In genomic region chr11:131739243-131739882, GRCh38 we compare ENCODE assay signal across 2 cellular contexts.
TF ChIP-seq lines count a peak whose summit lies in the region.

No MANE protein-coding gene starts in this region.

TF ChIP-seq in GM23338, 12 proteins besides CTCF, POLR2A, EP300 and RAD21 (continued from another document):
- TF ChIP-seq REST (IDR thresholded peaks at IDR 0.05; ENCODE audit: unreplicated experiment) = no peak
- no peak for TF ChIP-seq ZNF331 (CRISPR knock-in tag; IDR thresholded peaks at IDR 0.05; ENCODE audit: low read depth)
- no peak for TF ChIP-seq EZH2 (IDR thresholded peaks at IDR 0.05; ENCODE audit: low read depth, unreplicated experiment)

TF ChIP-seq in WTC11, 78 proteins besides CTCF, POLR2A, EP300 and RAD21 (continued from another document):
- TF ChIP-seq FOXP4 (CRISPR knock-in tag; IDR thresholded peaks at IDR 0.05) = no peak
- TF ChIP-seq ZNF425 (CRISPR knock-in tag; conservative IDR thresholded peaks at IDR 0.05) = no peak
- TF ChIP-seq ATF1 (CRISPR knock-in tag; IDR thresholded peaks at IDR 0.05) = no peak
- no peak for TF ChIP-seq MAX (CRISPR knock-in tag; IDR thresholded peaks at IDR 0.05)
- no peak for TF ChIP-seq KAT7 (CRISPR knock-in tag; IDR thresholded peaks at IDR 0.05; ENCODE audit: borderline replicate concordance)
- no peak for TF ChIP-seq JAZF1 (CRISPR knock-in tag; IDR thresholded peaks at IDR 0.05)
